8 cellular contexts compared by ENCODE assay signal in the genomic region with DNA sequence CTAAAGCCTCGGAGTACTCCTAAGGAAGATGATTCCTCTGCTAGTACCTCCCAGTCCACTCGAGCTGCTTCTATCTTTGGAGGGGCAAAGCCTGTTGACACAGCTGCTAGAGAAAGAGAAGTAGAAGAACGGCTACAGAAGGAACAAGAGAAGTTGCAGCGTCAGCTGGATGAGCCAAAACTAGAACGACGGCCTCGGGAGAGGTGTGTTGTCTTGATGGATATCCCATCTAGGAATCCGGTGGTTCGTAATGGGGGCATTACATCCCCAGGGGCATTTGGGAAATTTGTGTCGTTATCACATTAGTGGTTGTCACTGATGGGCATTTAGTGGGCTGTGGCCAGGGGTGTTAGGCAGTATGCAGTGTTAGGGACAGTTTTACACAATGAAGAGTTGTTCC. TPM values are rescaled to one million over a fixed set of nuclear protein-coding genes. Genes with fewer than 3 reads are reported as not detected.
DNase-seq lines count a peak whose midpoint lies in the region; ATAC-seq and TF ChIP-seq lines count a peak whose summit lies in the region.
"Not testable (repeated sequence)": the region's sequence is repeated elsewhere in the genome, so short reads cannot be mapped to it uniquely, and the experiment has no call there.

No MANE protein-coding gene starts in this region.

- H3K4me3 ChIP-seq in HL-60 (replicated peaks; ENCODE audit: insufficient read depth, low read length) = not testable (repeated sequence)

- not testable (repeated sequence) for H3K27me3 Mint-ChIP-seq in activated CD8-positive, alpha-beta memory T cell treated with anti-CD3 and anti-CD28 coated beads, Interleukin-2, amount 10 ng/mL, durations not matched to agents 7 days and 5 days; activated naive CD8-positive, alpha-beta T cell treated with anti-CD3 and anti-CD28 coated beads for 36 hours; dendritic cell treated with granulocyte-macrophage colony-stimulating factor and Interleukin-4, amounts not matched to agents 40 ng/mL and 50 ng/mL, for 4 days; neural crest cell (ENCODE audit: low read depth)

- H3K4me3 Mint-ChIP-seq in activated CD8-positive, alpha-beta memory T cell treated with anti-CD3 and anti-CD28 coated beads, Interleukin-2, amount 10 ng/mL, durations not matched to agents 7 days and 5 days; activated naive CD8-positive, alpha-beta T cell treated with anti-CD3 and anti-CD28 coated beads for 36 hours; dendritic cell treated with granulocyte-macrophage colony-stimulating factor and Interleukin-4, amounts not matched to agents 40 ng/mL and 50 ng/mL, for 4 days; neural crest cell: not testable (repeated sequence)

- DNase-seq in HL-60 (ENCODE audit: low read depth in 1 of 2, low spot score in 1 of 2); activated CD8-positive, alpha-beta memory T cell treated with anti-CD3 and anti-CD28 coated beads, Interleukin-2, amount 10 ng/mL, durations not matched to agents 7 days and 5 days; activated naive CD8-positive, alpha-beta T cell treated with anti-CD3 and anti-CD28 coated beads for 36 hours; neural crest cell (ENCODE audit: low read depth, low spot score): not testable (repeated sequence)
- DNase-seq in medulla oblongata (ENCODE audit: extremely low spot score) (peak; percentile 34), substantia nigra (lab: John Stamatoyannopoulos, UW) (peak in 1 of 49 donors; percentile 16)

- peak overlapping the region; percentile 1 for H3K27ac Mint-ChIP-seq in activated CD8-positive, alpha-beta memory T cell treated with anti-CD3 and anti-CD28 coated beads, Interleukin-2, amount 10 ng/mL, durations not matched to agents 7 days and 5 days
- peak overlapping the region; percentile 14 for H3K27ac Mint-ChIP-seq in activated naive CD8-positive, alpha-beta T cell treated with anti-CD3 and anti-CD28 coated beads for 36 hours
- H3K27ac Mint-ChIP-seq in dendritic cell treated with granulocyte-macrophage colony-stimulating factor and Interleukin-4, amounts not matched to agents 40 ng/mL and 50 ng/mL, for 4 days = peak overlapping the region; percentile 71
- peak overlapping the region; percentile 38 for H3K27ac Mint-ChIP-seq in neural crest cell (ENCODE audit: unreplicated experiment)

- peaks cover 56% of the 10 kb centered on the region for H3K36me3 Mint-ChIP-seq in activated CD8-positive, alpha-beta memory T cell treated with anti-CD3 and anti-CD28 coated beads, Interleukin-2, amount 10 ng/mL, durations not matched to agents 7 days and 5 days
- peaks cover 53% of the 10 kb centered on the region for H3K36me3 Mint-ChIP-seq in activated naive CD8-positive, alpha-beta T cell treated with anti-CD3 and anti-CD28 coated beads for 36 hours
- peaks cover 94% of the 10 kb centered on the region for H3K36me3 Mint-ChIP-seq in dendritic cell treated with granulocyte-macrophage colony-stimulating factor and Interleukin-4, amounts not matched to agents 40 ng/mL and 50 ng/mL, for 4 days (ENCODE audit: low read depth)
- H3K36me3 Mint-ChIP-seq in neural crest cell (ENCODE audit: low read depth) = peaks cover 30% of the 10 kb centered on the region

- intact Hi-C loops in dendritic cell treated with granulocyte-macrophage colony-stimulating factor and Interleukin-4, amounts not matched to agents 40 ng/mL and 50 ng/mL, for 4 days (cut with micrococcal nuclease) = not testable (repeated sequence)

- 0 out of 2 replicates have a peak overlapping the region, but pooled peaks have one; percentile 4 for H3K27ac ChIP-seq in 22Rv1
- H3K27ac ChIP-seq in HL-60 (replicated peaks) = 0 out of 2 replicates have a peak overlapping the region, but pooled peaks have one; percentile 24
- H3K27ac ChIP-seq in substantia nigra (ENCODE audit: low read depth, low read length, poor library complexity, severe bottlenecking) = peak overlapping the region; percentile 28

- not testable (repeated sequence) for H3K27me3 ChIP-seq in HL-60 (ENCODE audit: insufficient read depth, poor library complexity, severe bottlenecking)

- not testable (repeated sequence) for ATAC-seq in activated CD8-positive, alpha-beta memory T cell treated with anti-CD3 and anti-CD28 coated beads, Interleukin-2, amount 10 ng/mL, durations not matched to agents 7 days and 5 days

- TF ChIP-seq CTCF in 22Rv1 (IDR thresholded peaks at IDR 0.05); HL-60 (IDR thresholded peaks at IDR 0.05; ENCODE audit: insufficient read depth, low read length); neural crest cell (conservative IDR thresholded peaks at IDR 0.05): not testable (repeated sequence)

- peaks cover 34% of the 10 kb centered on the region for H3K4me1 Mint-ChIP-seq in activated CD8-positive, alpha-beta memory T cell treated with anti-CD3 and anti-CD28 coated beads, Interleukin-2, amount 10 ng/mL, durations not matched to agents 7 days and 5 days
- H3K4me1 Mint-ChIP-seq in activated naive CD8-positive, alpha-beta T cell treated with anti-CD3 and anti-CD28 coated beads for 36 hours = peaks cover 17% of the 10 kb centered on the region
- peaks cover 21% of the 10 kb centered on the region for H3K4me1 Mint-ChIP-seq in dendritic cell treated with granulocyte-macrophage colony-stimulating factor and Interleukin-4, amounts not matched to agents 40 ng/mL and 50 ng/mL, for 4 days (ENCODE audit: low read depth)
- not testable (repeated sequence) for H3K4me1 Mint-ChIP-seq in neural crest cell

- CTCF ChIA-PET in activated CD8-positive, alpha-beta memory T cell treated with anti-CD3 and anti-CD28 coated beads, Interleukin-2, amount 10 ng/mL, durations not matched to agents 7 days and 5 days (lab: Charles Lee) = interaction anchor here (1.3 to 1.6 kb wide), 2 partner anchors 12 to 28 kb away, joined by 3 read pairs; no protein-coding TSS in a partner anchor

- H3K9me3 Mint-ChIP-seq in activated CD8-positive, alpha-beta memory T cell treated with anti-CD3 and anti-CD28 coated beads, Interleukin-2, amount 10 ng/mL, durations not matched to agents 7 days and 5 days (ENCODE audit: low read depth); activated naive CD8-positive, alpha-beta T cell treated with anti-CD3 and anti-CD28 coated beads for 36 hours; dendritic cell treated with granulocyte-macrophage colony-stimulating factor and Interleukin-4, amounts not matched to agents 40 ng/mL and 50 ng/mL, for 4 days; neural crest cell: not testable (repeated sequence)

RNA-seq across cellular contexts. Expression of a gene that starts 16.0 kb away (rescaled TPM):
- total RNA-seq in activated CD8-positive, alpha-beta memory T cell treated with anti-CD3 and anti-CD28 coated beads, Interleukin-2, amount 10 ng/mL, durations not matched to agents 7 days and 5 days = under 1 TPM; 0.58 to 0.89 TPM
- total RNA-seq in activated naive CD8-positive, alpha-beta T cell treated with anti-CD3 and anti-CD28 coated beads for 36 hours = 1 to 10 TPM; 1.5 to 2.6 TPM
- total RNA-seq in neural crest cell = 14.2 and 22.8 TPM in 2 replicates

RNA-seq across cellular contexts. Expression of a gene that starts 27.6 kb away (rescaled TPM):
- total RNA-seq in activated CD8-positive, alpha-beta memory T cell treated with anti-CD3 and anti-CD28 coated beads, Interleukin-2, amount 10 ng/mL, durations not matched to agents 7 days and 5 days = 100 to 1,000 TPM; 264 to 382 TPM
- total RNA-seq in activated naive CD8-positive, alpha-beta T cell treated with anti-CD3 and anti-CD28 coated beads for 36 hours = 100 to 1,000 TPM; 704 to 720 TPM
- total RNA-seq in neural crest cell = 514 and 527 TPM in 2 replicates

RNA-seq across cellular contexts. Expression of a gene that starts 45.4 kb away (rescaled TPM):
- total RNA-seq in activated CD8-positive, alpha-beta memory T cell treated with anti-CD3 and anti-CD28 coated beads, Interleukin-2, amount 10 ng/mL, durations not matched to agents 7 days and 5 days = 10 to 100 TPM; 27.8 to 29.7 TPM
- 10 to 100 TPM; 23.5 to 25.7 TPM for total RNA-seq in activated naive CD8-positive, alpha-beta T cell treated with anti-CD3 and anti-CD28 coated beads for 36 hours
- total RNA-seq in neural crest cell = 8.8 and 11.2 TPM in 2 replicates

Comparison
In these comparisons a context has a peak if more than half of its experiments do, and no peak if none do; other contexts are left out.
1. H3K27ac Mint-ChIP-seq: peak in every context shown above with its lines; median percentile 71 in dendritic cell treated with granulocyte-macrophage colony-stimulating factor and Interleukin-4, amounts not matched to agents 40 ng/mL and 50 ng/mL, for 4 days; 38 in neural crest cell; 14 in activated naive CD8-positive, alpha-beta T cell treated with anti-CD3 and anti-CD28 coated beads for 36 hours; 1 in activated CD8-positive, alpha-beta memory T cell treated with anti-CD3 and anti-CD28 coated beads, Interleukin-2, amount 10 ng/mL, durations not matched to agents 7 days and 5 days.